Comparison of ENCODE assay signal across 8 cellular contexts in genomic region chr20:21101453-21102251, GRCh38. TPM values are rescaled to one million over a fixed set of nuclear protein-coding genes. Genes with fewer than 3 reads are reported as not detected.
DNase-seq lines count a peak whose midpoint lies in the region; ATAC-seq, FAIRE-seq and TF ChIP-seq lines count a peak whose summit lies in the region.

No MANE protein-coding gene starts in this region.

- no peaks in the 10 kb centered on the region for H4K20me1 ChIP-seq in Karpas-422 (ENCODE audit: insufficient read depth, low read depth, low read length)
- no peaks in the 10 kb centered on the region for H4K20me1 ChIP-seq in keratinocyte (ENCODE audit: control insufficient read depth, extremely low read depth, insufficient read depth, low read length)

- H3K27me3 Mint-ChIP-seq in CD14-positive monocyte (ENCODE audit: low read depth in 3 of 3) = peaks cover 77 to 94% (median 93%) of the 10 kb centered on the region in 3 donors
- H3K27me3 Mint-ChIP-seq in activated naive CD4-positive, alpha-beta T cell treated with anti-CD3 and anti-CD28 coated beads, Interleukin-2, amount 50 U/mL, for 24 hours = peaks cover 67% of the 10 kb centered on the region

- FAIRE-seq in keratinocyte (lab: Jason Lieb, UNC) = no peak

- no peak for TF ChIP-seq POLR2A in stomach (IDR thresholded peaks at IDR 0.05)

- dilution Hi-C loops in keratinocyte (cut with MboI; ENCODE audit: extremely low pct_ligation_motif_present, low sequenced_read_pairs) = no loop called here

- no peaks in the 10 kb centered on the region for H3K9me1 ChIP-seq in keratinocyte (ENCODE audit: control insufficient read depth, extremely low read depth, insufficient read depth, low read length)

- H3K4me1 ChIP-seq in Karpas-422 (ENCODE audit: low read length) = peaks cover 38% of the 10 kb centered on the region
- peaks cover 11% of the 10 kb centered on the region for H3K4me1 ChIP-seq in keratinocyte (ENCODE audit: control insufficient read depth, extremely low read depth, insufficient read depth, low read length)
- H3K4me1 ChIP-seq in stomach = peaks cover 36 to 61% (median 57%) of the 10 kb centered on the region in 4 donors

- ATAC-seq in HG02973 (IDR thresholded peaks at IDR 0.05; ENCODE audit: unreplicated experiment) = no peak

- peak; percentile 45 for DNase-seq in CD14-positive monocyte (ENCODE audit: low spot score)
- DNase-seq in Karpas-422 = no peak
- no peak for DNase-seq in keratinocyte (ENCODE audit: low read depth, low spot score)
- DNase-seq in stomach = no peak
- no peak for DNase-seq in amniotic stem cell (lab: John Stamatoyannopoulos, UW)
- no peak for DNase-seq in HPDE6-E6E7 (ENCODE audit: extremely low spot score)

- H2AFZ ChIP-seq in Karpas-422 (ENCODE audit: low read length) = peak overlapping the region; percentile 81; the same call in 1 of the 2 replicates
- peak overlapping the region; percentile 12 for H2AFZ ChIP-seq in keratinocyte (ENCODE audit: control insufficient read depth, low read length)

- H3K36me3 Mint-ChIP-seq in CD14-positive monocyte = peaks cover 2 to 24% of the 10 kb centered on the region in 2 donors
- peaks cover 1% of the 10 kb centered on the region for H3K36me3 Mint-ChIP-seq in activated naive CD4-positive, alpha-beta T cell treated with anti-CD3 and anti-CD28 coated beads, Interleukin-2, amount 50 U/mL, for 24 hours

- no peak for TF ChIP-seq EP300 in stomach (IDR thresholded peaks at IDR 0.05)

- H3K9ac ChIP-seq in Karpas-422 (ENCODE audit: low read length) (peak overlapping the region; percentile 68), keratinocyte (ENCODE audit: control insufficient read depth, extremely low read depth, insufficient read depth, low read length) (peak overlapping the region; percentile 66)

- H3K79me2 ChIP-seq in Karpas-422 (ENCODE audit: low read length) (no peaks in the 10 kb centered on the region), keratinocyte (ENCODE audit: control insufficient read depth, insufficient read depth, low read length) (no peaks in the 10 kb centered on the region)

- no peaks in the 10 kb centered on the region for H3K9me2 ChIP-seq in Karpas-422 (replicated peaks; ENCODE audit: insufficient read depth, low read length)

- H3K9me3 Mint-ChIP-seq in CD14-positive monocyte = peaks cover 0 to 51% (median 26%) of the 10 kb centered on the region in 7 donors
- no peaks in the 10 kb centered on the region for H3K9me3 Mint-ChIP-seq in activated naive CD4-positive, alpha-beta T cell treated with anti-CD3 and anti-CD28 coated beads, Interleukin-2, amount 50 U/mL, for 24 hours

- no peaks in the 10 kb centered on the region for H3K27me3 ChIP-seq in Karpas-422 (ENCODE audit: low read length)
- H3K27me3 ChIP-seq in keratinocyte (ENCODE audit: control insufficient read depth, extremely low read depth, insufficient read depth, low read length) = peaks cover 87% of the 10 kb centered on the region
- H3K27me3 ChIP-seq in stomach = peaks cover 46 to 99% (median 92%) of the 10 kb centered on the region in 3 donors

- peaks cover 50% of the 10 kb centered on the region for H3K4me1 Mint-ChIP-seq in CD14-positive monocyte
- peaks cover 34% of the 10 kb centered on the region for H3K4me1 Mint-ChIP-seq in activated naive CD4-positive, alpha-beta T cell treated with anti-CD3 and anti-CD28 coated beads, Interleukin-2, amount 50 U/mL, for 24 hours

- H3K4me3 Mint-ChIP-seq in CD14-positive monocyte = peak overlapping the region; percentile 95 to 97
- H3K4me3 Mint-ChIP-seq in activated naive CD4-positive, alpha-beta T cell treated with anti-CD3 and anti-CD28 coated beads, Interleukin-2, amount 50 U/mL, for 24 hours = peak overlapping the region; percentile 87

- H3K4me2 ChIP-seq in Karpas-422 (ENCODE audit: low read depth, low read length, poor library complexity, severe bottlenecking) (peak overlapping the region; percentile 94), keratinocyte (ENCODE audit: control insufficient read depth, extremely low read depth, insufficient read depth, low read depth, low read length) (peak overlapping the region; percentile 94)

- TF ChIP-seq CTCF in CD14-positive monocyte (IDR thresholded peaks at IDR 0.05) (no peak), keratinocyte (optimal IDR thresholded peaks at IDR 0.05 in 1 of 3, IDR thresholded peaks at IDR 0.05 in 1 of 3, conservative IDR thresholded peaks at IDR 0.05 in 1 of 3; ENCODE audit: extremely low read depth in 1 of 3, insufficient read depth in 2 of 3, low read length in 3 of 3) (no peak), stomach (IDR thresholded peaks at IDR 0.05) (no peak)

- intact Hi-C loops in CD14-positive monocyte (cut with micrococcal nuclease) = no loop called here
- intact Hi-C loops in stomach (cut with DNase I; ENCODE audit: low total_unique reads) = no loop called here

- H3K27ac ChIP-seq in Karpas-422 (ENCODE audit: low read length) (no peak overlapping the region), keratinocyte (ENCODE audit: control insufficient read depth, insufficient read depth, low read length) (no peak overlapping the region), stomach (peak overlapping the region in 1 of 5 donors; percentile 40)

- H3K4me3 ChIP-seq in Karpas-422 (ENCODE audit: low read length) (peak overlapping the region; percentile 68), keratinocyte (ENCODE audit: control insufficient read depth in 2 of 3, extremely low read depth in 1 of 3, insufficient read depth in 2 of 3, low read depth in 1 of 3, low read length in 3 of 3) (peak overlapping the region; percentile 3 to 71 (median 68)), stomach (peak overlapping the region; percentile 42 to 52 (median 49))

- H3K9me3 ChIP-seq in Karpas-422 (ENCODE audit: low read length) (no peaks in the 10 kb centered on the region), keratinocyte (ENCODE audit: control insufficient read depth, low read depth, low read length) (no peaks in the 10 kb centered on the region), stomach (peaks cover 0 to 5% (median 0%) of the 10 kb centered on the region in 4 donors)

- 4 to 10% (median 6%) methylated on average over 33 to 59 of the region's 59 CpGs for WGBS in stomach, 5 donors

- H3K36me3 ChIP-seq in Karpas-422 (ENCODE audit: insufficient read depth, low read length) (no peaks in the 10 kb centered on the region), keratinocyte (ENCODE audit: control insufficient read depth in 2 of 2, extremely low read depth in 1 of 2, insufficient read depth in 2 of 2, low read length in 2 of 2) (no peaks in the 10 kb centered on the region), stomach (no peaks in the 10 kb centered on the region)

- peak overlapping the region in 5 of 7 donors; percentile 6 to 91 (median 76) for H3K27ac Mint-ChIP-seq in CD14-positive monocyte
- no peak overlapping the region for H3K27ac Mint-ChIP-seq in activated naive CD4-positive, alpha-beta T cell treated with anti-CD3 and anti-CD28 coated beads, Interleukin-2, amount 50 U/mL, for 24 hours

RNA-seq across cellular contexts. Expression of gene LINC00237, which starts 4.5 kb away (rescaled TPM):
- polyA plus RNA-seq in CD14-positive monocyte = under 1 TPM; 0.31 to 0.39 TPM
- total RNA-seq in Karpas-422 (2014; rRNA removed; shearing (Covaris generic); ENCODE audit: low replicate concordance) = 0.14 TPM in 1 of 2 replicates, not detected in the other
- not detected in 3 replicates for polyA plus RNA-seq in keratinocyte
- polyA plus RNA-seq in keratinocyte (2011; ENCODE audit: low read depth) = not detected
- not detected in 2 replicates for polyA plus RNA-seq in keratinocyte (2011; cell fraction: cytosol; rRNA removed)
- not detected in 2 replicates for polyA plus RNA-seq in keratinocyte (2011; cell fraction: nucleus; rRNA removed)
- polyA plus RNA-seq in keratinocyte (2012; ENCODE audit: low replicate concordance) = not detected in 2 replicates
- polyA minus RNA-seq in keratinocyte = not detected in 3 replicates
- not detected for polyA minus RNA-seq in keratinocyte (2011; cell fraction: cytosol; rRNA and poly(A)+ RNA removed)
- polyA minus RNA-seq in keratinocyte (2011; cell fraction: nucleus; rRNA and poly(A)+ RNA removed) = not detected in 2 replicates
- not detected for total RNA-seq in stomach
- not detected for polyA plus RNA-seq in stomach

RNA-seq across cellular contexts. Expression of gene KIZ, which starts 24.2 kb away (rescaled TPM):
- polyA plus RNA-seq in CD14-positive monocyte (10 to 100 TPM in 1 of 2 donors, 1 to 10 TPM in 1; 7.2 to 10.2 TPM), keratinocyte (10.9 to 21.3 TPM (median 12.1 TPM) in 3 replicates), stomach (10 to 100 TPM; 13.1 to 38.2 (median 13.4) TPM)
- total RNA-seq in Karpas-422 (2014; rRNA removed; shearing (Covaris generic); ENCODE audit: low replicate concordance) = 22.1 and 23.0 TPM in 2 replicates
- polyA plus RNA-seq in keratinocyte (2011; ENCODE audit: low read depth) = 25.8 TPM
- 11.7 and 19.0 TPM in 2 replicates for polyA plus RNA-seq in keratinocyte (2011; cell fraction: cytosol; rRNA removed)
- 15.1 and 16.0 TPM in 2 replicates for polyA plus RNA-seq in keratinocyte (2011; cell fraction: nucleus; rRNA removed)
- polyA plus RNA-seq in keratinocyte (2012; ENCODE audit: low replicate concordance) = 8.5 and 14.5 TPM in 2 replicates
- polyA minus RNA-seq in keratinocyte = 1.1 to 6.2 TPM (median 4.2 TPM) in 3 replicates
- polyA minus RNA-seq in keratinocyte (2011; cell fraction: cytosol; rRNA and poly(A)+ RNA removed) = 8.8 TPM
- 4.0 and 6.7 TPM in 2 replicates for polyA minus RNA-seq in keratinocyte (2011; cell fraction: nucleus; rRNA and poly(A)+ RNA removed)
- 10 to 100 TPM; 11.7 to 23.2 (median 16.8) TPM for total RNA-seq in stomach
